10 cellular contexts compared by ENCODE assay signal in the genomic region with DNA sequence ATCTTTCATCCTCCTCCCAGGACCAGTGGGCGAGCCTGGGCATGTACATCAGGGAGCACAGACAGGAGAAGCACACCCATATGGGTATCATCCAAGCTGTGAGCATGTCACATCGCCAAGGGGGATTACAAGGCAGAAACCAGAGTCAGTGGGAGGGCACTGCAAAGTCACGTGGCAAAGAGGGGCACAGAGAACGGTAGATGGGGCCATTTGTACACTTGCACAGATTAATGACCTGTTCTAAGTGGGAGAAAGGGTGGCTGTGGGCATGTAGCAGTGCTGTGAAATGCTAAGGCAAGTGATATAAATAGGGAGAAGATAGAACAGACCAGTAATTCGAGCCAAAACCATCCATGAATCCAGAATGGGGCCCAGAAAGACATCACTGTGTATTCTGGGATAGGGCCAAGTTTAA.
A peak's percentile ranks its signal among the peaks of the same experiment; 100 is the strongest.
DNase-seq lines count a peak whose midpoint lies in the region; ATAC-seq and TF ChIP-seq lines count a peak whose summit lies in the region.
"Had no signal": no experiment of that assay in that cellular context is flagged by ENCODE, and none has a peak within 500 bp of the region (broad histone marks: within the 10 kb centered on the region; RNA-seq: fewer than 3 reads in every experiment).

No MANE protein-coding gene starts in this region.

- H3K9me3 ChIP-seq in MM.1S (replicated peaks; ENCODE audit: insufficient read depth, low read length), result no peaks in the 10 kb centered on the region

- H3K27ac Mint-ChIP-seq in activated CD8-positive, alpha-beta memory T cell treated with anti-CD3 and anti-CD28 coated beads, Interleukin-2, amount 10 ng/mL, durations not matched to agents 7 days and 5 days, result peak overlapping the region; percentile 93
- peak overlapping the region; percentile 54 for H3K27ac Mint-ChIP-seq in activated naive CD8-positive, alpha-beta T cell treated with anti-CD3 and anti-CD28 coated beads, Interleukin-2, amount 10 ng/mL, durations not matched to agents 7 days and 5 days

- no peaks in the 10 kb centered on the region for H4K20me1 ChIP-seq in MM.1S (ENCODE audit: insufficient read depth, low read length)

- H3K9me3 Mint-ChIP-seq in activated CD8-positive, alpha-beta memory T cell treated with anti-CD3 and anti-CD28 coated beads, Interleukin-2, amount 10 ng/mL, durations not matched to agents 7 days and 5 days (ENCODE audit: low read depth), result no peaks in the 10 kb centered on the region
- H3K9me3 Mint-ChIP-seq in activated naive CD8-positive, alpha-beta T cell treated with anti-CD3 and anti-CD28 coated beads, Interleukin-2, amount 10 ng/mL, durations not matched to agents 7 days and 5 days, result no peaks in the 10 kb centered on the region

- peaks cover 2% of the 10 kb centered on the region for H3K79me2 ChIP-seq in MM.1S (ENCODE audit: low read length)

- CTCF ChIA-PET in activated CD8-positive, alpha-beta memory T cell treated with anti-CD3 and anti-CD28 coated beads, Interleukin-2, amount 10 ng/mL, durations not matched to agents 7 days and 5 days (lab: Charles Lee), result interaction anchor here (0.9 to 2.4 kb wide), 2 partner anchors 13 to 278 kb away, joined by 3 to 6 read pairs; no protein-coding TSS in a partner anchor

- H3K9ac ChIP-seq in MM.1S (ENCODE audit: low read length), result no peak overlapping the region

- peaks cover 12% of the 10 kb centered on the region for H3K36me3 Mint-ChIP-seq in activated CD8-positive, alpha-beta memory T cell treated with anti-CD3 and anti-CD28 coated beads, Interleukin-2, amount 10 ng/mL, durations not matched to agents 7 days and 5 days
- H3K36me3 Mint-ChIP-seq in activated naive CD8-positive, alpha-beta T cell treated with anti-CD3 and anti-CD28 coated beads, Interleukin-2, amount 10 ng/mL, durations not matched to agents 7 days and 5 days, result peaks cover 4% of the 10 kb centered on the region

- H3K4me2 ChIP-seq in MM.1S (ENCODE audit: low read depth, low read length), result no peak overlapping the region

- H3K36me3 ChIP-seq in MM.1S (replicated peaks; ENCODE audit: insufficient read depth, low read length), result no peaks in the 10 kb centered on the region

- H3K9me2 ChIP-seq in MM.1S (replicated peaks; ENCODE audit: insufficient read depth, low read length), result no peaks in the 10 kb centered on the region

- no peaks in the 10 kb centered on the region for H3K27me3 ChIP-seq in MM.1S (replicated peaks; ENCODE audit: insufficient read depth, low read length)

- peaks cover 94% of the 10 kb centered on the region for H3K4me1 Mint-ChIP-seq in activated CD8-positive, alpha-beta memory T cell treated with anti-CD3 and anti-CD28 coated beads, Interleukin-2, amount 10 ng/mL, durations not matched to agents 7 days and 5 days
- peaks cover 33% of the 10 kb centered on the region for H3K4me1 Mint-ChIP-seq in activated naive CD8-positive, alpha-beta T cell treated with anti-CD3 and anti-CD28 coated beads, Interleukin-2, amount 10 ng/mL, durations not matched to agents 7 days and 5 days

- H3K27ac ChIP-seq in MM.1S (ENCODE audit: low read length), result no peak overlapping the region

- peak overlapping the region; percentile 67 for H3K4me3 Mint-ChIP-seq in activated CD8-positive, alpha-beta memory T cell treated with anti-CD3 and anti-CD28 coated beads, Interleukin-2, amount 10 ng/mL, durations not matched to agents 7 days and 5 days
- no peak overlapping the region for H3K4me3 Mint-ChIP-seq in activated naive CD8-positive, alpha-beta T cell treated with anti-CD3 and anti-CD28 coated beads, Interleukin-2, amount 10 ng/mL, durations not matched to agents 7 days and 5 days
- H3K4me3 Mint-ChIP-seq: neural crest cell had no signal

- no peaks in the 10 kb centered on the region for H3F3A ChIP-seq in MM.1S (ENCODE audit: insufficient read depth, low read length)

- no peak overlapping the region for H3K4me3 ChIP-seq in MM.1S (ENCODE audit: low read length)

- no peak for TF ChIP-seq CTCF in MM.1S (IDR thresholded peaks at IDR 0.05; ENCODE audit: low read length)

- H2AFZ ChIP-seq in MM.1S (ENCODE audit: low read length), result no peak overlapping the region

- peak; percentile 54 for DNase-seq in activated CD8-positive, alpha-beta memory T cell treated with anti-CD3 and anti-CD28 coated beads, Interleukin-2, amount 10 ng/mL, durations not matched to agents 7 days and 5 days
- DNase-seq in activated CD8-positive, alpha-beta memory T cell treated with anti-CD3 and anti-CD28 coated beads, Interleukin-2, amount 50 U/mL, for 48 hours, result no peak
- DNase-seq in NCI-H2196 treated with DMSO at 0.1 percent for 48 hours (lab: John Stamatoyannopoulos, UW; ENCODE audit: unreplicated experiment) (peak; percentile 42), NK-92 (lab: John Stamatoyannopoulos, UW; ENCODE audit: unreplicated experiment) (no peak), MM.1S (no peak), occipital lobe (lab: John Stamatoyannopoulos, UW) (no peak)
- DNase-seq in activated naive CD8-positive, alpha-beta T cell treated with anti-CD3 and anti-CD28 coated beads, Interleukin-2, amount 10 ng/mL, durations not matched to agents 7 days and 5 days, result no peak
- DNase-seq in stimulated activated CD8-positive, alpha-beta memory T cell treated with anti-CD3 and anti-CD28 coated beads, Interleukin-4, amount 100 ng/mL, for 48 hours, result peak; percentile 25

- ATAC-seq in activated CD8-positive, alpha-beta memory T cell treated with anti-CD3 and anti-CD28 coated beads, Interleukin-2, amount 10 ng/mL, durations not matched to agents 7 days and 5 days, result no peak
- ATAC-seq in activated naive CD8-positive, alpha-beta T cell treated with anti-CD3 and anti-CD28 coated beads, Interleukin-2, amount 10 ng/mL, durations not matched to agents 7 days and 5 days (ENCODE audit: low read depth), result no peak
- ATAC-seq: Panc1 had no signal

- POLR2A ChIA-PET in activated naive CD8-positive, alpha-beta T cell treated with anti-CD3 and anti-CD28 coated beads, Interleukin-2, amount 10 ng/mL, durations not matched to agents 7 days and 5 days (lab: Charles Lee), result no interaction called here

- no peaks in the 10 kb centered on the region for H3K4me1 ChIP-seq in MM.1S (ENCODE audit: low read length)

- H3K27me3 Mint-ChIP-seq in activated CD8-positive, alpha-beta memory T cell treated with anti-CD3 and anti-CD28 coated beads, Interleukin-2, amount 10 ng/mL, durations not matched to agents 7 days and 5 days, result no peaks in the 10 kb centered on the region
- H3K27me3 Mint-ChIP-seq in activated naive CD8-positive, alpha-beta T cell treated with anti-CD3 and anti-CD28 coated beads, Interleukin-2, amount 10 ng/mL, durations not matched to agents 7 days and 5 days, result no peaks in the 10 kb centered on the region

Comparison
In these comparisons a context has a peak if more than half of its experiments do, and no peak if none do; other contexts are left out.
1. DNase-seq: peak in activated CD8-positive, alpha-beta memory T cell treated with anti-CD3 and anti-CD28 coated beads, Interleukin-2, amount 10 ng/mL, durations not matched to agents 7 days and 5 days (single experiment), NCI-H2196 treated with DMSO at 0.1 percent for 48 hours (single experiment) and stimulated activated CD8-positive, alpha-beta memory T cell treated with anti-CD3 and anti-CD28 coated beads, Interleukin-4, amount 100 ng/mL, for 48 hours (single experiment); none in activated CD8-positive, alpha-beta memory T cell treated with anti-CD3 and anti-CD28 coated beads, Interleukin-2, amount 50 U/mL, for 48 hours (single experiment), activated naive CD8-positive, alpha-beta T cell treated with anti-CD3 and anti-CD28 coated beads, Interleukin-2, amount 10 ng/mL, durations not matched to agents 7 days and 5 days (single experiment), NK-92 (single experiment), MM.1S (single experiment) and occipital lobe (single experiment).